ENCODE assay signal across 28 cellular contexts in genomic region chr9:116900543-116900942, GRCh38.
"Had no signal": no experiment of that assay in that cellular context is flagged by ENCODE, and none has a peak within 500 bp of the region (broad histone marks: within the 10 kb centered on the region; RNA-seq: fewer than 3 reads in every experiment).

No MANE protein-coding gene starts in this region.

- H3K27ac ChIP-seq: coronary artery, neutrophil, pancreas, right lobe of liver, thoracic aorta, tibial nerve, upper lobe of left lung had no signal

- DNase-seq: dermis blood vessel endothelial cell; effector memory CD8-positive, alpha-beta T cell; hypothalamus; kidney; mucosa of descending colon; naive B cell; pancreas; right lobe of liver; small intestine; stimulated activated CD4-positive, alpha-beta T cell treated with anti-CD3 and anti-CD28 coated beads, Interleukin-15, amount 100 ng/mL, for 24 hours; stimulated activated CD4-positive, alpha-beta T cell treated with anti-CD3 and anti-CD28 coated beads, Interleukin-2, amount 100 ng/mL, for 48 hours; stimulated activated naive B cell treated with anti-CD40 and anti-IgM and Interleukin-4, amounts not matched to agents 10 μg/mL and 1 μg/mL and 100 μg/mL, for 72 hours; upper lobe of left lung had no signal

- H3K36me3 Mint-ChIP-seq: memory B cell; naive B cell; stimulated activated naive B cell treated with anti-CD40 and anti-IgM and Interleukin-4, amounts not matched to agents 10 μg/mL and 1 μg/mL and 100 μg/mL, for 72 hours had no signal

- ATAC-seq: effector memory CD8-positive, alpha-beta T cell; left lobe of liver; mucosa of descending colon; natural killer cell treated with Interleukin-12 subunit alpha and Interleukin-12 subunit beta and Interleukin-15 and Interleukin-18, amount 100 ng/mL, for 72 hours; pancreas; right lobe of liver; stimulated activated naive B cell treated with anti-CD40 and anti-IgM and Interleukin-4, amounts not matched to agents 10 μg/mL and 1 μg/mL and 100 μg/mL, for 72 hours had no signal

- H3K27me3 ChIP-seq: neutrophil, pancreas, right lobe of liver, tibial nerve, upper lobe of left lung had no signal

- H3K4me1 ChIP-seq: pancreas, right lobe of liver, tibial nerve, upper lobe of left lung had no signal

- H3K9me3 ChIP-seq: neutrophil, pancreas, right lobe of liver had no signal

- H3K4me3 Mint-ChIP-seq: effector memory CD8-positive, alpha-beta T cell; memory B cell; mesothelial cell of epicardium; naive B cell; natural killer cell treated with Interleukin-12 subunit alpha and Interleukin-12 subunit beta and Interleukin-15 and Interleukin-18, amount 100 ng/mL, for 72 hours; neural crest cell; stimulated activated naive B cell treated with anti-CD40 and anti-IgM and Interleukin-4, amounts not matched to agents 10 μg/mL and 1 μg/mL and 100 μg/mL, for 72 hours; stimulated activated naive CD8-positive, alpha-beta T cell treated with anti-CD3 and anti-CD28 coated beads, Interleukin-15, Interleukin-2, amounts not matched to agents 100 ng/mL and 50 ng/mL, for 24 hours had no signal

- H3K4me3 ChIP-seq: coronary artery, lung, mucosa of descending colon, pancreas, right lobe of liver, thoracic aorta, tibial nerve, upper lobe of left lung had no signal

- H3K4me1 Mint-ChIP-seq: memory B cell; mesothelial cell of epicardium; naive B cell; stimulated activated naive B cell treated with anti-CD40 and anti-IgM and Interleukin-4, amounts not matched to agents 10 μg/mL and 1 μg/mL and 100 μg/mL, for 72 hours had no signal

- H3K36me3 ChIP-seq: neutrophil, pancreas, right lobe of liver, thoracic aorta, tibial nerve, upper lobe of left lung had no signal

- H3K27me3 Mint-ChIP-seq: effector memory CD8-positive, alpha-beta T cell; naive B cell; natural killer cell treated with Interleukin-12 subunit alpha and Interleukin-12 subunit beta and Interleukin-15 and Interleukin-18, amount 100 ng/mL, for 72 hours; progenitor cell of endocrine pancreas; stimulated activated naive B cell treated with anti-CD40 and anti-IgM and Interleukin-4, amounts not matched to agents 10 μg/mL and 1 μg/mL and 100 μg/mL, for 72 hours; stimulated activated naive CD8-positive, alpha-beta T cell treated with anti-CD3 and anti-CD28 coated beads, Interleukin-15, Interleukin-2, amounts not matched to agents 100 ng/mL and 50 ng/mL, for 24 hours had no signal

- FAIRE-seq: endometrium, frontal cortex, kidney, pancreas, small intestine, urothelium cell line had no signal

- H3K27ac Mint-ChIP-seq: effector memory CD8-positive, alpha-beta T cell; memory B cell; mesothelial cell of epicardium; naive B cell; natural killer cell treated with Interleukin-12 subunit alpha and Interleukin-12 subunit beta and Interleukin-15 and Interleukin-18, amount 100 ng/mL, for 72 hours; progenitor cell of endocrine pancreas; stimulated activated naive B cell treated with anti-CD40 and anti-IgM and Interleukin-4, amounts not matched to agents 10 μg/mL and 1 μg/mL and 100 μg/mL, for 72 hours; stimulated activated naive CD8-positive, alpha-beta T cell treated with anti-CD3 and anti-CD28 coated beads, Interleukin-15, Interleukin-2, amounts not matched to agents 100 ng/mL and 50 ng/mL, for 24 hours had no signal
